2 cellular contexts compared by ENCODE assay signal in genomic region chr10:44309939-44310761, GRCh38.
TF ChIP-seq lines count a peak whose summit lies in the region.

No MANE protein-coding gene starts in this region.

TF ChIP-seq in HCT116, 20 proteins besides CTCF, POLR2A, EP300 and RAD21 (continued from another document):
- no peak for TF ChIP-seq ELF1 (IDR thresholded peaks at IDR 0.05; ENCODE audit: borderline replicate concordance, low read depth)
- no peak for TF ChIP-seq SP1 (IDR thresholded peaks at IDR 0.05; ENCODE audit: low read depth)
- TF ChIP-seq EZH2phosphoT487 (IDR thresholded peaks at IDR 0.05; ENCODE audit: borderline replicate concordance): no peak
- no peak for TF ChIP-seq JUND (IDR thresholded peaks at IDR 0.05)
- no peak for TF ChIP-seq FOSL1 (IDR thresholded peaks at IDR 0.05; ENCODE audit: low read depth)
- no peak for TF ChIP-seq MAX (IDR thresholded peaks at IDR 0.05)
- TF ChIP-seq ZBTB33 (IDR thresholded peaks at IDR 0.05; ENCODE audit: extremely low read depth, insufficient replicate concordance, low read length): no peak
- TF ChIP-seq CEBPB (IDR thresholded peaks at IDR 0.05; ENCODE audit: low read depth): no peak
- TF ChIP-seq TCF7L2 (IDR thresholded peaks at IDR 0.05; ENCODE audit: borderline replicate concordance, extremely low read depth, insufficient read depth, insufficient read length): no peak
- no peak for TF ChIP-seq ZNF274 (IDR thresholded peaks at IDR 0.05; ENCODE audit: low read depth, low read length)
- no peak for TF ChIP-seq YY1 (IDR thresholded peaks at IDR 0.05; ENCODE audit: extremely low read depth, insufficient replicate concordance, low read depth, low read length)

TF ChIP-seq in neural cell, 6 proteins besides CTCF, POLR2A, EP300 and RAD21 (continued from another document):
- no peak for TF ChIP-seq EZH2 (IDR thresholded peaks at IDR 0.05; ENCODE audit: borderline replicate concordance, insufficient read depth, low read length, poor library complexity, severe bottlenecking)
- TF ChIP-seq MXI1 (conservative IDR thresholded peaks at IDR 0.05; ENCODE audit: poor library complexity, severe bottlenecking): no peak
- TF ChIP-seq REST (IDR thresholded peaks at IDR 0.05; ENCODE audit: borderline replicate concordance): no peak
